20 cellular contexts compared by ENCODE assay signal in the genomic region with DNA sequence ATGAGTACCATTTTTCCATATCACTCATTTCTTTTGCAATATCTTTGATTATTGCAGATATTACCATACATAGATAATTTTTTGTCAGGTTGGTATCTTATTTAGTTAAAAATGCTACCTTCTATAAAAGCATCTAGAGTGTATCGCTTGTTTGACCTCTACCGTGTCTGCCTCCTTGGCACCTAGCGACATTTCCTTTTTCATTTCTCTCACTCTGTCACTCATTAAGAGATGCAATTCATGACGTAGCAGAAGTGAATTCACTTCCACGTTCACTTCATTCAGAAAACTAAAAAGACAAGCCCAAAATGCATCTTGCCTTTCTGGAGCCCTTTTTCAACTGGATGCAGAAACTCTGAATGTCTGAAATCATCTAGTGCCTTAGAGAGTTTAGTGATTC.
DNase-seq lines count a peak whose midpoint lies in the region; ATAC-seq lines count a peak whose summit lies in the region.
"Had no signal": no experiment of that assay in that cellular context is flagged by ENCODE, and none has a peak within 500 bp of the region (broad histone marks: within the 10 kb centered on the region; RNA-seq: fewer than 3 reads in every experiment).

No MANE protein-coding gene starts in this region.

- H3K9me3 Mint-ChIP-seq in stimulated activated naive CD8-positive, alpha-beta T cell treated with anti-CD3 and anti-CD28 coated beads, Interleukin-15, Interleukin-2, amounts not matched to agents 100 ng/mL and 50 ng/mL, for 24 hours = no peaks in the 10 kb centered on the region
- H3K9me3 Mint-ChIP-seq in activated naive CD8-positive, alpha-beta T cell treated with anti-CD3 and anti-CD28 coated beads, Interleukin-2, amount 10 ng/mL, durations not matched to agents 7 days and 5 days = peaks cover 1% of the 10 kb centered on the region

- no peak for ATAC-seq in stimulated activated naive CD8-positive, alpha-beta T cell treated with anti-CD3 and anti-CD28 coated beads, Interleukin-15, Interleukin-2, amounts not matched to agents 100 U/mL and 50 U/mL, for 24 hours
- ATAC-seq in GM19395 (IDR thresholded peaks at IDR 0.05; ENCODE audit: unreplicated experiment) = peak; percentile 55
- ATAC-seq in activated naive CD8-positive, alpha-beta T cell treated with anti-CD3 and anti-CD28 coated beads, Interleukin-2, amount 10 ng/mL, durations not matched to agents 7 days and 5 days (ENCODE audit: low read depth) = no peak
- no peak for ATAC-seq in GM21576 (IDR thresholded peaks at IDR 0.05; ENCODE audit: unreplicated experiment)
- ATAC-seq: CD8-positive, alpha-beta T cell; GM12878 had no signal

- no peaks in the 10 kb centered on the region for H3K27me3 Mint-ChIP-seq in stimulated activated naive CD8-positive, alpha-beta T cell treated with anti-CD3 and anti-CD28 coated beads, Interleukin-15, Interleukin-2, amounts not matched to agents 100 ng/mL and 50 ng/mL, for 24 hours
- H3K27me3 Mint-ChIP-seq in activated naive CD8-positive, alpha-beta T cell treated with anti-CD3 and anti-CD28 coated beads, Interleukin-2, amount 10 ng/mL, durations not matched to agents 7 days and 5 days = no peaks in the 10 kb centered on the region

- POLR2A ChIA-PET in activated naive CD8-positive, alpha-beta T cell treated with anti-CD3 and anti-CD28 coated beads, Interleukin-2, amount 10 ng/mL, durations not matched to agents 7 days and 5 days (lab: Charles Lee) = no interaction called here

- peaks cover 52% of the 10 kb centered on the region for H3K4me1 Mint-ChIP-seq in stimulated activated naive CD8-positive, alpha-beta T cell treated with anti-CD3 and anti-CD28 coated beads, Interleukin-15, Interleukin-2, amounts not matched to agents 100 ng/mL and 50 ng/mL, for 24 hours (ENCODE audit: low read depth)
- peaks cover 13% of the 10 kb centered on the region for H3K4me1 Mint-ChIP-seq in activated naive CD8-positive, alpha-beta T cell treated with anti-CD3 and anti-CD28 coated beads, Interleukin-2, amount 10 ng/mL, durations not matched to agents 7 days and 5 days

- H3K4me3 Mint-ChIP-seq in stimulated activated naive CD8-positive, alpha-beta T cell treated with anti-CD3 and anti-CD28 coated beads, Interleukin-15, Interleukin-2, amounts not matched to agents 100 ng/mL and 50 ng/mL, for 24 hours = peak overlapping the region; percentile 28
- H3K4me3 Mint-ChIP-seq in activated naive CD8-positive, alpha-beta T cell treated with anti-CD3 and anti-CD28 coated beads, Interleukin-2, amount 10 ng/mL, durations not matched to agents 7 days and 5 days = peak overlapping the region; percentile 31
- H3K4me3 Mint-ChIP-seq: CD8-positive, alpha-beta T cell had no signal

- no peak for DNase-seq in stimulated activated naive CD8-positive, alpha-beta T cell treated with anti-CD3 and anti-CD28 coated beads, Interleukin-15, Interleukin-2, amounts not matched to agents 100 U/mL and 50 U/mL, for 24 hours
- DNase-seq in activated naive CD8-positive, alpha-beta T cell treated with anti-CD3 and anti-CD28 coated beads, Interleukin-2, amount 10 ng/mL, durations not matched to agents 7 days and 5 days = no peak
- DNase-seq in NCI-H146 treated with DMSO at 0.1 percent for 48 hours (lab: John Stamatoyannopoulos, UW; ENCODE audit: unreplicated experiment) (no peak), H4 (ENCODE audit: low spot score) (no peak)
- DNase-seq: CD8-positive, alpha-beta T cell; DND-41; KG1; NCI-H1105; NCI-H146; NCI-H2081; NCI-H2171; NCI-H345; NCI-H524; NCI-H774; NK-92 treated with Interleukin-12 subunit alpha and Interleukin-12 subunit beta, amount 100 ng/mL, for 24 hours; Peyer's patch had no signal

- H3K27ac Mint-ChIP-seq in stimulated activated naive CD8-positive, alpha-beta T cell treated with anti-CD3 and anti-CD28 coated beads, Interleukin-15, Interleukin-2, amounts not matched to agents 100 ng/mL and 50 ng/mL, for 24 hours = peak overlapping the region; percentile 67
- no peak overlapping the region for H3K27ac Mint-ChIP-seq in activated naive CD8-positive, alpha-beta T cell treated with anti-CD3 and anti-CD28 coated beads, Interleukin-2, amount 10 ng/mL, durations not matched to agents 7 days and 5 days
- H3K27ac Mint-ChIP-seq: CD8-positive, alpha-beta T cell had no signal

- no peaks in the 10 kb centered on the region for H3K36me3 Mint-ChIP-seq in stimulated activated naive CD8-positive, alpha-beta T cell treated with anti-CD3 and anti-CD28 coated beads, Interleukin-15, Interleukin-2, amounts not matched to agents 100 ng/mL and 50 ng/mL, for 24 hours (ENCODE audit: low read depth)
- peaks cover 4% of the 10 kb centered on the region for H3K36me3 Mint-ChIP-seq in activated naive CD8-positive, alpha-beta T cell treated with anti-CD3 and anti-CD28 coated beads, Interleukin-2, amount 10 ng/mL, durations not matched to agents 7 days and 5 days
